Comparison of ENCODE assay signal across 9 cellular contexts in the genomic region with DNA sequence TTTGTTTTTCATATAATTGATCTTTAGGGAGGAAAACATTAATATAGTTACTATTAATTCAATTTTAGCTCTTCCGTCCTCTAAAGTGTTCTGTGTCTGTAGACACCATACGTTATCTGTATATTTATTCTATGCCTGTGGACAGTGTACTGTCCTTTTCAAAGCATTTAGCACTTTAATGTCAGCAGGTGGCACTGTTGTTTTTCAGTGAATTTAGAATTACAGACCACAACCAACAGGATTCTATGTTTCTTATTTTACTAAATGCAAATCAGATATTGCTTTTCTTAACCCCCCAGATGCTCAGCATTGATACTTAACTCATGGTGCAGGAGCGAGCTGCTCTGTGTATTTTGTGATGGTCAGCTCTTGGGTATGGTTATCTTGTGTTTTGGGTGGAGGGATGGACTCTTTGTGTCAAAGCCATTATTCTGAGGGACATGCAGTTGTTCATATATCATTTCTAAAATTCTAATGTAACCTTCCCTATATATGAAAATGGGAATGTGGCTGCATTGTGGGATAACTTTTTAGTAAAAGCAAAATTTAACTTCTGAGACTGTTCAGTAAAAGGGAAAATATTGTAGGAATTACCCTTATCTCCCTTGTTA.
DNase-seq lines count a peak whose midpoint lies in the region; ATAC-seq, FAIRE-seq and TF ChIP-seq lines count a peak whose summit lies in the region.
"Had no signal": no experiment of that assay in that cellular context is flagged by ENCODE, and none has a peak within 500 bp of the region (broad histone marks: within the 10 kb centered on the region; RNA-seq: fewer than 3 reads in every experiment).

No MANE protein-coding gene starts in this region.

- H3K27me3 ChIP-seq in small intestine (ENCODE audit: control insufficient read depth in 2 of 2, insufficient read depth in 2 of 2, low read length in 2 of 2) = no peaks in the 10 kb centered on the region
- H3K27me3 ChIP-seq: BLaER1 had no signal

- WGBS in small intestine, 3 donors = 72 to 84% (median 82%) methylated on average over 3 of the region's 3 CpGs

- ATAC-seq in HG03280 (IDR thresholded peaks at IDR 0.05; ENCODE audit: unreplicated experiment) (peak; percentile 61), GM21515 (IDR thresholded peaks at IDR 0.05; ENCODE audit: unreplicated experiment) (no peak), HG02852 (IDR thresholded peaks at IDR 0.05; ENCODE audit: unreplicated experiment) (no peak)

- TF ChIP-seq CTCF in fibroblast of pulmonary artery (IDR thresholded peaks at IDR 0.05; ENCODE audit: low read length, missing control alignments) = peak; percentile 66

- H3K4me1 ChIP-seq in small intestine (ENCODE audit: control insufficient read depth in 2 of 2, insufficient read depth in 1 of 2, low read depth in 1 of 2, low read length in 1 of 2) = no peaks in the 10 kb centered on the region
- H3K4me1 ChIP-seq: BLaER1 had no signal

- H3K4me3 ChIP-seq in fibroblast of pulmonary artery (replicated peaks; ENCODE audit: low read depth, low read length) (no peak overlapping the region), small intestine (ENCODE audit: low read depth in 1 of 2, low read length in 2 of 2) (no peak overlapping the region)
- H3K4me3 ChIP-seq: BLaER1 had no signal

- no peak overlapping the region for H3K27ac ChIP-seq in small intestine (ENCODE audit: low read depth in 1 of 2, low read length in 1 of 2)
- H3K27ac ChIP-seq: BLaER1 had no signal

- no peak for FAIRE-seq in small intestine (lab: Jason Lieb, UNC)

- H3K36me3 ChIP-seq in small intestine (ENCODE audit: control insufficient read depth in 2 of 2, insufficient read depth in 2 of 2, low read length in 2 of 2) = peaks cover 0 to 12% of the 10 kb centered on the region in 2 donors

- H3K9me3 ChIP-seq in small intestine (ENCODE audit: control insufficient read depth, low read depth) = no peaks in the 10 kb centered on the region
- H3K9me3 ChIP-seq: BLaER1 had no signal

- DNase-seq in NCI-H146 (lab: John Stamatoyannopoulos, UW) (peak; percentile 2), NCI-H146 treated with DMSO at 0.1 percent for 48 hours (lab: John Stamatoyannopoulos, UW; ENCODE audit: unreplicated experiment) (no peak), RKO (ENCODE audit: low spot score) (peak; percentile 52), fibroblast of pulmonary artery (ENCODE audit: low read depth) (peak; percentile 67), small intestine (peak; percentile 30)
